7 cellular contexts compared by ENCODE assay signal in the genomic region with DNA sequence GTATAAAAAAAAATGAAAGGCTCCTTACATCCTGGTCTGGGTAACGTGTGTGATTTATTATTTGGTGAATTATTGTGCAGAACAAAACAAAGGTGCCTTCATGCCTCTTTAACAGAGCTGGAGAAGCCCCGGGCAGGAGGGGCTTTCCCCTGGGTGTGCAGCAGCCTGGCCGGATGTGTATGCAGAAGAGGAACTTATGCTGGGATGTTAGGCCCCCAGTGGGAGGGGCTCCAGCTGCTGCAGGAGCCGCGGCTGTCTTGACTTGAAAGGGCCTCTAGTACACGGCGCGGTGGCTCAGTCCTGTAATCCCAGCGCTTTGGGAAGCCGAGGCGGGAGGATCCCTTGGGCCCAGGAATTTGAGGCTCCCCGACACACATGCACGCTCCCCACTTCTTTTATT. TPM values are rescaled to one million over a fixed set of nuclear protein-coding genes. Genes with fewer than 3 reads are reported as not detected.
DNase-seq lines count a peak whose midpoint lies in the region; ATAC-seq and TF ChIP-seq lines count a peak whose summit lies in the region.

No MANE protein-coding gene starts in this region.

- peak overlapping the region; percentile 59 to 88 (median 72) for H3K4me3 Mint-ChIP-seq in naive thymus-derived CD4-positive, alpha-beta T cell
- no peak overlapping the region for H3K4me3 Mint-ChIP-seq in chondrocyte (ENCODE audit: unreplicated experiment)

- no peak overlapping the region for H3K4me3 ChIP-seq in RWPE2 (ENCODE audit: severe bottlenecking)
- peak overlapping the region; percentile 20 for H3K4me3 ChIP-seq in naive thymus-derived CD4-positive, alpha-beta T cell (ENCODE audit: low read length)

- ATAC-seq in GM19023 (IDR thresholded peaks at IDR 0.05; ENCODE audit: unreplicated experiment) (peak; percentile 98), HG03045 (IDR thresholded peaks at IDR 0.05; ENCODE audit: unreplicated experiment) (peak; percentile 99), RWPE2 (ENCODE audit: low read depth) (peak; percentile 56; the same call in 2 of the 3 replicates)
- ATAC-seq in naive thymus-derived CD4-positive, alpha-beta T cell = peak; percentile 100

- intact Hi-C loops in naive thymus-derived CD4-positive, alpha-beta T cell (cut with micrococcal nuclease) = loop anchor here (1.0 kb wide), 2 partner anchors 16 to 28 kb away; partner anchors contain the start of gene CCNQ (in 2 of the 2)

- peaks cover 0 to 9% (median 4%) of the 10 kb centered on the region in 5 donors for H3K36me3 Mint-ChIP-seq in naive thymus-derived CD4-positive, alpha-beta T cell
- H3K36me3 Mint-ChIP-seq in chondrocyte (ENCODE audit: low read depth) = peaks cover 4% of the 10 kb centered on the region

- H3K4me1 ChIP-seq in RWPE2 (ENCODE audit: insufficient read depth, poor library complexity, severe bottlenecking) = no peaks in the 10 kb centered on the region
- H3K4me1 ChIP-seq in naive thymus-derived CD4-positive, alpha-beta T cell (ENCODE audit: control insufficient read depth in 2 of 2, insufficient read depth in 2 of 2, low read length in 2 of 2) = peaks cover 0 to 14% of the 10 kb centered on the region in 2 donors

- no peak for DNase-seq in RWPE2 (ENCODE audit: low spot score)
- DNase-seq in activated effector memory CD4-positive, alpha-beta T cell treated with Interleukin-2 at 50 U/mL for 16 hours = peak; percentile 48
- peak; percentile 33 to 73 (median 65) for DNase-seq in naive thymus-derived CD4-positive, alpha-beta T cell
- DNase-seq in chondrocyte (ENCODE audit: low spot score) = no peak
- no peak for DNase-seq in OCI-M2 (lab: John Stamatoyannopoulos, UW; ENCODE audit: unreplicated experiment)

- no peak for TF ChIP-seq CTCF in RWPE2 (IDR thresholded peaks at IDR 0.05; ENCODE audit: poor library complexity, severe bottlenecking)
- no peak for TF ChIP-seq CTCF in chondrocyte (IDR thresholded peaks at IDR 0.05)

- no peaks in the 10 kb centered on the region for H3K9me3 ChIP-seq in RWPE2 (ENCODE audit: severe bottlenecking)
- no peaks in the 10 kb centered on the region for H3K9me3 ChIP-seq in naive thymus-derived CD4-positive, alpha-beta T cell (ENCODE audit: control insufficient read depth in 2 of 3, low read length in 3 of 3)

- peak overlapping the region; percentile 72 to 85 (median 79) for H3K27ac Mint-ChIP-seq in naive thymus-derived CD4-positive, alpha-beta T cell
- H3K27ac Mint-ChIP-seq in chondrocyte (ENCODE audit: unreplicated experiment) = no peak overlapping the region

- CTCF ChIA-PET in naive thymus-derived CD4-positive, alpha-beta T cell (lab: Charles Lee) = no interaction called here

- H3K27me3 ChIP-seq in RWPE2 (ENCODE audit: insufficient read depth, poor library complexity, severe bottlenecking) = no peaks in the 10 kb centered on the region
- no peaks in the 10 kb centered on the region for H3K27me3 ChIP-seq in naive thymus-derived CD4-positive, alpha-beta T cell (ENCODE audit: control insufficient read depth in 2 of 2, insufficient read depth in 2 of 2, low read length in 2 of 2)

- peaks cover 10 to 39% (median 25%) of the 10 kb centered on the region in 7 donors for H3K4me1 Mint-ChIP-seq in naive thymus-derived CD4-positive, alpha-beta T cell
- H3K4me1 Mint-ChIP-seq in chondrocyte (ENCODE audit: low read depth) = peaks cover 7% of the 10 kb centered on the region

- H3K9me3 Mint-ChIP-seq in naive thymus-derived CD4-positive, alpha-beta T cell = no peaks in the 10 kb centered on the region
- H3K9me3 Mint-ChIP-seq in chondrocyte (ENCODE audit: low read depth) = peaks cover 5% of the 10 kb centered on the region

- no peaks in the 10 kb centered on the region for H3K36me3 ChIP-seq in RWPE2 (ENCODE audit: low read depth)
- peaks cover 0 to 9% (median 0%) of the 10 kb centered on the region in 3 experiments for H3K36me3 ChIP-seq in naive thymus-derived CD4-positive, alpha-beta T cell (ENCODE audit: control insufficient read depth in 2 of 3, insufficient read depth in 3 of 3, low read length in 3 of 3)

- H3K27ac ChIP-seq in RWPE2 (ENCODE audit: poor library complexity, severe bottlenecking) = no peak overlapping the region
- peak overlapping the region; percentile 41 for H3K27ac ChIP-seq in naive thymus-derived CD4-positive, alpha-beta T cell (ENCODE audit: low read depth, low read length)

- POLR2A ChIA-PET in naive thymus-derived CD4-positive, alpha-beta T cell (lab: Charles Lee) = interaction anchor here (1.0 to 1.4 kb wide), 4 partner anchors 10 to 80 kb away, joined by 3 to 6 read pairs (median 5); no protein-coding TSS in a partner anchor

- no peaks in the 10 kb centered on the region for H3K27me3 Mint-ChIP-seq in naive thymus-derived CD4-positive, alpha-beta T cell
- H3K27me3 Mint-ChIP-seq in chondrocyte (ENCODE audit: low read depth) = no peaks in the 10 kb centered on the region

RNA-seq across cellular contexts. Expression of gene CCNQ, which starts 16.0 kb away (rescaled TPM):
- total RNA-seq in naive thymus-derived CD4-positive, alpha-beta T cell = 10 to 100 TPM; 13.7 to 27.6 (median 21.0) TPM
- polyA plus RNA-seq in naive thymus-derived CD4-positive, alpha-beta T cell = 10 to 100 TPM; 33.9 to 42.0 TPM
- total RNA-seq in chondrocyte = 17.2 to 21.9 TPM (median 17.7 TPM) in 3 replicates

Comparison
In these comparisons a context has a peak if more than half of its experiments do, and no peak if none do; other contexts are left out.
1. DNase-seq: peak in activated effector memory CD4-positive, alpha-beta T cell treated with Interleukin-2 at 50 U/mL for 16 hours (single experiment) and naive thymus-derived CD4-positive, alpha-beta T cell (9 of 9); none in RWPE2 (single experiment), chondrocyte (single experiment) and OCI-M2 (single experiment).
2. Peak in every context shown above with its lines, with median percentiles within 50 percentile points of each other: ATAC-seq.